ENCODE assay signal across 1 cellular context in genomic region chr17:50787106-50787505, GRCh38.
TF ChIP-seq lines count a peak whose summit lies in the region.

No MANE protein-coding gene starts in this region.

TF ChIP-seq in HepG2, 621 proteins besides CTCF, POLR2A, EP300 and RAD21:
- TF ChIP-seq ATM (IDR thresholded peaks at IDR 0.05; ENCODE audit: borderline replicate concordance): no peak
- TF ChIP-seq ZNF687 (CRISPR knock-in tag; IDR thresholded peaks at IDR 0.05): peak; percentile 63
- no peak for TF ChIP-seq ATF6 (CRISPR knock-in tag; conservative IDR thresholded peaks at IDR 0.05)
